19 cellular contexts compared by ENCODE assay signal in the genomic region with DNA sequence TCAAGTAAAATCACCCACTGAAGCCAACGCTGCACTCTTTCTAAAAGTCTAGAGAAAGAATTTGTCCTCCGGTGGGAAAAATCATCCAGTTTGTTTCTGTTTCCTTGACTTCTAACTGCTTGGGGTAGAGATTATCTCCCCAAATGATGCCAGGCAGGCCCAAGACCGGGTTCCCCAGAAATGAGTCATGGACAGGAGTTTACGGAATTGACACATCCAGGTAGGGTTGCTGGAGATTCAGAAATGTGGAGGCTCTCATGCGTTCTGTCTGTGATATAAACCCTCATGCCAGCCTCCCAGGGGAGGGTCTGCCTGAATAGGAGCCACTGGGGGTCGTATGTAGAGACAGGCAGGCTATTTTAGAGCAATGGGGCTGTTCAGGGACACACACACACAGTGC.
"Had no signal": no experiment of that assay in that cellular context is flagged by ENCODE, and none has a peak within 500 bp of the region (broad histone marks: within the 10 kb centered on the region; RNA-seq: fewer than 3 reads in every experiment).

No MANE protein-coding gene starts in this region.

- H3K36me3 ChIP-seq: brain microvascular endothelial cell, cardiac muscle cell had no signal

- H3K27me3 Mint-ChIP-seq: activated CD8-positive, alpha-beta T cell treated with anti-CD3 and anti-CD28 coated beads for 36 hours; activated naive CD4-positive, alpha-beta T cell treated with anti-CD3 and anti-CD28 coated beads, Interleukin-2, amount 50 U/mL, for 24 hours had no signal

- H3K27me3 ChIP-seq: brain microvascular endothelial cell, cardiac muscle cell had no signal

- H3K4me3 Mint-ChIP-seq: activated CD8-positive, alpha-beta T cell treated with anti-CD3 and anti-CD28 coated beads for 36 hours had no signal

- H3K9me3 Mint-ChIP-seq: activated CD8-positive, alpha-beta T cell treated with anti-CD3 and anti-CD28 coated beads for 36 hours; activated naive CD4-positive, alpha-beta T cell treated with anti-CD3 and anti-CD28 coated beads, Interleukin-2, amount 50 U/mL, for 24 hours; activated T-cell treated with anti-CD3 and anti-CD28 coated beads, Interleukin-2, amount 50 U/mL, for 72 hours; activated T-helper 2 cell treated with anti-CD3 and anti-CD28 coated beads, Interferon-gamma antibody, Interleukin-2, Interleukin-4, amounts not matched to agents 10 μg/mL and 5 μg/mL and 100 μg/mL, durations not matched to agents 14 hours and 24 hours and 36 hours; T-cell had no signal

- H3K36me3 Mint-ChIP-seq: activated naive CD4-positive, alpha-beta T cell treated with anti-CD3 and anti-CD28 coated beads, Interleukin-2, amount 50 U/mL, for 24 hours; T-cell had no signal

- DNase-seq: activated CD4-positive, CD25-positive, alpha-beta regulatory T cell; activated CD8-positive, alpha-beta memory T cell treated with anti-CD3 and anti-CD28 coated beads, Interleukin-2, amount 50 U/mL, for 4 hours; activated CD8-positive, alpha-beta T cell treated with anti-CD3 and anti-CD28 coated beads for 36 hours; brain microvascular endothelial cell; cerebellar nuclear complex; Kasumi-1; NCI-H1105 treated with DMSO at 0.1 percent for 48 hours; NCI-H146; NCI-H187 treated with DMSO at 0.1 percent for 48 hours; NCI-H2081 treated with DMSO at 0.1 percent for 48 hours; NCI-H446; NCI-H524; T1000 had no signal

- H3K27ac Mint-ChIP-seq: activated CD8-positive, alpha-beta T cell treated with anti-CD3 and anti-CD28 coated beads for 36 hours; activated T-cell treated with anti-CD3 and anti-CD28 coated beads, Interleukin-2, amount 50 U/mL, for 72 hours had no signal

- H3K4me3 ChIP-seq: cardiac muscle cell, SK-N-MC had no signal

- H3K27ac ChIP-seq: brain microvascular endothelial cell, cardiac muscle cell, SK-N-MC had no signal
